Comparison of ENCODE assay signal across 36 cellular contexts in genomic region chr16:20729141-20729540, GRCh38. TPM values are rescaled to one million over a fixed set of nuclear protein-coding genes. Genes with fewer than 3 reads are reported as not detected.
"Had no signal": no experiment of that assay in that cellular context is flagged by ENCODE, and none has a peak within 500 bp of the region (broad histone marks: within the 10 kb centered on the region; RNA-seq: fewer than 3 reads in every experiment).

No MANE protein-coding gene starts in this region.

- H3K27ac Mint-ChIP-seq: activated B cell treated with CpG ODN at 0.5 μM for 24 hours; activated CD8-positive, alpha-beta T cell treated with anti-CD3 and anti-CD28 coated beads for 36 hours; activated naive CD4-positive, alpha-beta T cell treated with anti-CD3 and anti-CD28 coated beads for 36 hours; activated T-helper 1 cell treated with anti-CD3 and anti-CD28 coated beads, Interleukin-12 subunit alpha, Interleukin-12 subunit beta, Interleukin-2, Interleukin-4 antibody, amounts not matched to agents 30 ng/mL and 10 ng/mL and 1 ng/mL, durations not matched to agents 14 hours and 24 hours and 36 hours; activated T-helper 2 cell treated with anti-CD3 and anti-CD28 coated beads, Interferon-gamma antibody, Interleukin-2, Interleukin-4, amounts not matched to agents 10 μg/mL and 5 μg/mL and 100 μg/mL, durations not matched to agents 14 hours and 24 hours and 36 hours; T-helper 17 cell; T-helper 2 cell treated with Interferon-gamma antibody and Interleukin-4, amounts not matched to agents 5 μg/mL and 100 μg/mL, for 36 hours had no signal

- H3K4me1 Mint-ChIP-seq: activated B cell treated with CpG ODN at 0.5 μM for 24 hours had no signal

- FAIRE-seq: astrocyte, colon, endometrium had no signal

- H3K9me3 Mint-ChIP-seq: activated B cell treated with CpG ODN at 0.5 μM for 24 hours; activated CD8-positive, alpha-beta T cell treated with anti-CD3 and anti-CD28 coated beads for 36 hours; activated naive CD4-positive, alpha-beta T cell treated with anti-CD3 and anti-CD28 coated beads for 36 hours; activated naive CD4-positive, alpha-beta T cell treated with anti-CD3 and anti-CD28 coated beads, Interleukin-2, amount 50 U/mL, for 24 hours; activated T-helper 1 cell treated with anti-CD3 and anti-CD28 coated beads, Interleukin-12 subunit alpha, Interleukin-12 subunit beta, Interleukin-2, Interleukin-4 antibody, amounts not matched to agents 30 ng/mL and 10 ng/mL and 1 ng/mL, durations not matched to agents 14 hours and 24 hours and 36 hours; activated T-helper 2 cell treated with anti-CD3 and anti-CD28 coated beads, Interferon-gamma antibody, Interleukin-2, Interleukin-4, amounts not matched to agents 10 μg/mL and 5 μg/mL and 100 μg/mL, durations not matched to agents 14 hours and 24 hours and 36 hours; T-helper 2 cell treated with Interferon-gamma antibody and Interleukin-4, amounts not matched to agents 5 μg/mL and 100 μg/mL, for 36 hours had no signal

- H3K27ac ChIP-seq: brain microvascular endothelial cell, foreskin keratinocyte, gastrocnemius medialis, heart left ventricle, WERI-Rb-1 had no signal

- DNase-seq: activated B cell treated with CpG ODN at 0.5 μM for 24 hours; activated CD4-positive, alpha-beta T cell treated with anti-CD3 and anti-CD28 coated beads for 48 hours; activated CD4-positive, alpha-beta T cell treated with anti-CD3 and anti-CD28 coated beads, Interleukin-2, amount 50 U/mL, for 1 hour; activated CD4-positive, alpha-beta T cell treated with anti-CD3 and anti-CD28 coated beads, Interleukin-2, amount 50 U/mL, for 48 hours; activated CD8-positive, alpha-beta memory T cell treated with anti-CD3 and anti-CD28 coated beads for 24 hours; activated CD8-positive, alpha-beta T cell treated with anti-CD3 and anti-CD28 coated beads for 36 hours; activated effector memory CD4-positive, alpha-beta T cell treated with anti-CD3 and anti-CD28 coated beads, Interleukin-2, amount 50 U/mL, for 16 hours; activated naive CD4-positive, alpha-beta T cell treated with anti-CD3 and anti-CD28 coated beads for 36 hours; activated T-cell treated with anti-CD3 and anti-CD28 coated beads, Interleukin-2, amount 50 U/mL, for 1 hour; activated T-cell treated with anti-CD3 and anti-CD28 coated beads, Interleukin-2, amount 50 U/mL, for 48 hours; amniotic stem cell; anterior cingulate cortex; brain microvascular endothelial cell; caudate nucleus; cortex of kidney; dermis blood vessel endothelial cell; effector CD8-positive, alpha-beta T cell; foreskin keratinocyte; gastrocnemius medialis; glutamatergic neuron; heart left ventricle; T-helper 1 cell; T-helper 17 cell; T1000; WERI-Rb-1 had no signal

- H3K4me3 ChIP-seq: gastrocnemius medialis, heart left ventricle had no signal

- H3K27me3 ChIP-seq: brain microvascular endothelial cell, foreskin keratinocyte, gastrocnemius medialis, heart left ventricle had no signal

- H3K4me1 ChIP-seq: foreskin keratinocyte, gastrocnemius medialis, heart left ventricle had no signal

- ATAC-seq: activated CD4-positive, CD25-positive, alpha-beta regulatory T cell treated with anti-CD3 and anti-CD28 coated beads, Interleukin-2, amount 50 U/mL, for 24 hours; activated CD8-positive, alpha-beta T cell treated with anti-CD3 and anti-CD28 coated beads for 36 hours; esophagus mucosa; foreskin keratinocyte; gastrocnemius medialis; heart left ventricle; T-helper 17 cell had no signal

- H3K27me3 Mint-ChIP-seq: activated B cell treated with CpG ODN at 0.5 μM for 24 hours; activated CD8-positive, alpha-beta T cell treated with anti-CD3 and anti-CD28 coated beads for 36 hours; activated naive CD4-positive, alpha-beta T cell treated with anti-CD3 and anti-CD28 coated beads, Interleukin-2, amount 50 U/mL, for 24 hours; T-helper 17 cell had no signal

- H3K4me3 Mint-ChIP-seq: activated B cell treated with CpG ODN at 0.5 μM for 24 hours; activated CD8-positive, alpha-beta T cell treated with anti-CD3 and anti-CD28 coated beads for 36 hours; activated naive CD4-positive, alpha-beta T cell treated with anti-CD3 and anti-CD28 coated beads for 36 hours; activated naive CD4-positive, alpha-beta T cell treated with anti-CD3 and anti-CD28 coated beads, Interleukin-2, amount 50 U/mL, for 24 hours; activated T-helper 1 cell treated with anti-CD3 and anti-CD28 coated beads, Interleukin-12 subunit alpha, Interleukin-12 subunit beta, Interleukin-2, Interleukin-4 antibody, amounts not matched to agents 30 ng/mL and 10 ng/mL and 1 ng/mL, durations not matched to agents 14 hours and 24 hours and 36 hours; T-helper 17 cell; T-helper 2 cell treated with Interferon-gamma antibody and Interleukin-4, amounts not matched to agents 5 μg/mL and 100 μg/mL, for 36 hours had no signal

- H3K36me3 ChIP-seq: brain microvascular endothelial cell, WERI-Rb-1 had no signal

- H3K9me3 ChIP-seq: gastrocnemius medialis, heart left ventricle had no signal

RNA-seq across cellular contexts. Expression of gene ACSM1, which starts 31.7 kb away (rescaled TPM):
- total RNA-seq: activated CD8-positive, alpha-beta T cell treated with anti-CD3 and anti-CD28 coated beads for 36 hours; activated naive CD4-positive, alpha-beta T cell treated with anti-CD3 and anti-CD28 coated beads for 36 hours; activated T-helper 1 cell treated with anti-CD3 and anti-CD28 coated beads, Interleukin-12 subunit alpha, Interleukin-12 subunit beta, Interleukin-2, Interleukin-4 antibody, amounts not matched to agents 30 ng/mL and 10 ng/mL and 1 ng/mL, durations not matched to agents 14 hours and 24 hours and 36 hours; chondrocyte; dermis blood vessel endothelial cell; epithelial cell of proximal tubule; foreskin keratinocyte; gastrocnemius medialis had no signal
- polyA plus RNA-seq: foreskin keratinocyte had no signal
